16 cellular contexts compared by ENCODE assay signal in the genomic region with DNA sequence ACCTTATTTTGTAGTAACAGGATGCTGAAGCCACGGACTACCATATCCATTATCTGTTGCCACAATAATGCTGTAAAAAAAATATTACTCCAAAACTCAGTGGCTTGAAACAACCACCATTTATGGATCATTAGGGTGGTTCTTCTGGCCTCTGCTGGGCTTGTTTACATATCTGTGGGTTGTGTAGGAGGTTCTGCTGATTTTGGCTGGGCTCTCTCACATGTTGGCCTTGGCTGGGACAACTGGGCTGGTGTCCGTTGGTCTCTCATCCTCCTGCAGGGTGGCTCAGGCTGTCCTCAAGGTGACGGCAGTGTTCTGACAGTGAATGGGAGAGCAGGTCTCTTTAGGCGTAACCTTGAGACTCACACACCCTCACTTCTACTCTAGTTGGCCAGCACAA.
A peak's percentile ranks its signal among the peaks of the same experiment; 100 is the strongest.
DNase-seq lines count a peak whose midpoint lies in the region; ATAC-seq and TF ChIP-seq lines count a peak whose summit lies in the region.
"Had no signal": no experiment of that assay in that cellular context is flagged by ENCODE, and none has a peak within 500 bp of the region (broad histone marks: within the 10 kb centered on the region; RNA-seq: fewer than 3 reads in every experiment).

No MANE protein-coding gene starts in this region.

- no peak overlapping the region for H3K27ac Mint-ChIP-seq in GM23338
- no peak overlapping the region for H3K27ac Mint-ChIP-seq in activated CD4-positive, alpha-beta memory T cell treated with anti-CD3 and anti-CD28 coated beads for 36 hours
- H3K27ac Mint-ChIP-seq: CD4-positive, alpha-beta T cell had no signal

- no peaks in the 10 kb centered on the region; the same call in 2 of the 3 replicates for H3K9me3 Mint-ChIP-seq in GM23338
- H3K9me3 Mint-ChIP-seq in activated CD4-positive, alpha-beta memory T cell treated with anti-CD3 and anti-CD28 coated beads for 36 hours, result no peaks in the 10 kb centered on the region

- H3K36me3 ChIP-seq in GM23338 (ENCODE audit: insufficient read depth), result no peaks in the 10 kb centered on the region
- H3K36me3 ChIP-seq: BLaER1 had no signal

- no peaks in the 10 kb centered on the region for H3F3A ChIP-seq in GM23338 (replicated peaks; ENCODE audit: low read depth)

- H3K4me3 ChIP-seq in GM23338, result no peak overlapping the region
- H3K4me3 ChIP-seq: BLaER1 had no signal

- no peaks in the 10 kb centered on the region for H3K27me3 ChIP-seq in GM23338 (ENCODE audit: insufficient read depth)
- H3K27me3 ChIP-seq: BLaER1 had no signal

- no peaks in the 10 kb centered on the region for H3K9me2 ChIP-seq in GM23338 (ENCODE audit: insufficient read depth)

- H3K79me2 ChIP-seq in GM23338 (replicated peaks; ENCODE audit: insufficient read depth), result no peaks in the 10 kb centered on the region

- CTCF ChIA-PET in activated CD4-positive, alpha-beta memory T cell treated with anti-CD3 and anti-CD28 coated beads for 36 hours (lab: Charles Lee), result no interaction called here

- TF ChIP-seq CTCF in GM23338 (conservative IDR thresholded peaks at IDR 0.05; ENCODE audit: low read depth in 2 of 2), result no peak

- H4K20me1 ChIP-seq in GM23338 (replicated peaks; ENCODE audit: insufficient read depth), result no peaks in the 10 kb centered on the region
- H4K20me1 ChIP-seq: BLaER1 had no signal

- ATAC-seq in GM23338 (no peak), left lobe of liver (peak; percentile 82)

- no peak overlapping the region for H3K4me2 ChIP-seq in GM23338
- H3K4me2 ChIP-seq: BLaER1 had no signal

- DNase-seq in NCI-H1105 treated with DMSO at 0.1 percent for 48 hours (lab: John Stamatoyannopoulos, UW) (peak; percentile 29), NCI-H1105 (lab: John Stamatoyannopoulos, UW) (no peak), GM23338 (ENCODE audit: low spot score) (no peak), NCI-H2029 (lab: John Stamatoyannopoulos, UW) (peak; percentile 78), left lobe of liver (ENCODE audit: low spot score) (peak; percentile 47), retina (no peak)
- DNase-seq in activated CD4-positive, alpha-beta memory T cell treated with anti-CD3 and anti-CD28 coated beads for 36 hours, result no peak
- no peak for DNase-seq in stimulated activated CD4-positive, alpha-beta T cell treated with anti-CD3 and anti-CD28 coated beads, Interleukin-12 subunit alpha, Interleukin-12 subunit beta, amount 100 ng/mL, for 4 hours
- DNase-seq: 8988T; AML-193; CD4-positive, alpha-beta T cell; DND-41; GF-D8; H7; IMR-90 had no signal

- intact Hi-C loops in activated CD4-positive, alpha-beta memory T cell treated with anti-CD3 and anti-CD28 coated beads for 36 hours (cut with micrococcal nuclease), result no loop called here

- POLR2A ChIA-PET in activated CD4-positive, alpha-beta memory T cell treated with anti-CD3 and anti-CD28 coated beads for 36 hours (lab: Charles Lee), result no interaction called here

- H2AFZ ChIP-seq in GM23338, result 0 out of 2 replicates have a peak overlapping the region, but pooled peaks have one; percentile 5

- H3K27ac ChIP-seq in GM23338 (ENCODE audit: low read depth), result no peak overlapping the region
- H3K27ac ChIP-seq: BLaER1 had no signal

- no peaks in the 10 kb centered on the region for H3K4me1 ChIP-seq in GM23338 (ENCODE audit: insufficient read depth)
- H3K4me1 ChIP-seq: BLaER1 had no signal

- no peaks in the 10 kb centered on the region for H3K36me3 Mint-ChIP-seq in GM23338 (ENCODE audit: low read depth)
- no peaks in the 10 kb centered on the region for H3K36me3 Mint-ChIP-seq in activated CD4-positive, alpha-beta memory T cell treated with anti-CD3 and anti-CD28 coated beads for 36 hours

- no peak overlapping the region for H3K4me3 Mint-ChIP-seq in GM23338
- no peak overlapping the region for H3K4me3 Mint-ChIP-seq in activated CD4-positive, alpha-beta memory T cell treated with anti-CD3 and anti-CD28 coated beads for 36 hours
- H3K4me3 Mint-ChIP-seq: CD4-positive, alpha-beta T cell had no signal

- H3K4me1 Mint-ChIP-seq in GM23338, result no peaks in the 10 kb centered on the region; the same call in 1 of the 3 replicates
- no peaks in the 10 kb centered on the region for H3K4me1 Mint-ChIP-seq in activated CD4-positive, alpha-beta memory T cell treated with anti-CD3 and anti-CD28 coated beads for 36 hours (ENCODE audit: low read depth)

- H3K27me3 Mint-ChIP-seq in GM23338 (ENCODE audit: insufficient read depth, low read depth, poor library complexity), result no peaks in the 10 kb centered on the region
- H3K27me3 Mint-ChIP-seq in activated CD4-positive, alpha-beta memory T cell treated with anti-CD3 and anti-CD28 coated beads for 36 hours, result no peaks in the 10 kb centered on the region

TF ChIP-seq in GM23338, 12 proteins besides CTCF, POLR2A, EP300 and RAD21 (continues in another document):
- TF ChIP-seq STAT1 (IDR thresholded peaks at IDR 0.05; ENCODE audit: unreplicated experiment), result no peak
- no peak for TF ChIP-seq JUNB (IDR thresholded peaks at IDR 0.05; ENCODE audit: unreplicated experiment)
- TF ChIP-seq EZH2phosphoT487 (IDR thresholded peaks at IDR 0.05; ENCODE audit: unreplicated experiment), result no peak
- TF ChIP-seq ZNF114 (CRISPR knock-in tag; IDR thresholded peaks at IDR 0.05), result no peak
- TF ChIP-seq ZNF331 (CRISPR knock-in tag; IDR thresholded peaks at IDR 0.05; ENCODE audit: low read depth), result no peak
- TF ChIP-seq POLR2AphosphoS5 (IDR thresholded peaks at IDR 0.05; ENCODE audit: low read depth), result no peak
- no peak for TF ChIP-seq NANOG (IDR thresholded peaks at IDR 0.05; ENCODE audit: borderline replicate concordance)
- no peak for TF ChIP-seq ETS1 (IDR thresholded peaks at IDR 0.05)
- TF ChIP-seq, protein P1, sequence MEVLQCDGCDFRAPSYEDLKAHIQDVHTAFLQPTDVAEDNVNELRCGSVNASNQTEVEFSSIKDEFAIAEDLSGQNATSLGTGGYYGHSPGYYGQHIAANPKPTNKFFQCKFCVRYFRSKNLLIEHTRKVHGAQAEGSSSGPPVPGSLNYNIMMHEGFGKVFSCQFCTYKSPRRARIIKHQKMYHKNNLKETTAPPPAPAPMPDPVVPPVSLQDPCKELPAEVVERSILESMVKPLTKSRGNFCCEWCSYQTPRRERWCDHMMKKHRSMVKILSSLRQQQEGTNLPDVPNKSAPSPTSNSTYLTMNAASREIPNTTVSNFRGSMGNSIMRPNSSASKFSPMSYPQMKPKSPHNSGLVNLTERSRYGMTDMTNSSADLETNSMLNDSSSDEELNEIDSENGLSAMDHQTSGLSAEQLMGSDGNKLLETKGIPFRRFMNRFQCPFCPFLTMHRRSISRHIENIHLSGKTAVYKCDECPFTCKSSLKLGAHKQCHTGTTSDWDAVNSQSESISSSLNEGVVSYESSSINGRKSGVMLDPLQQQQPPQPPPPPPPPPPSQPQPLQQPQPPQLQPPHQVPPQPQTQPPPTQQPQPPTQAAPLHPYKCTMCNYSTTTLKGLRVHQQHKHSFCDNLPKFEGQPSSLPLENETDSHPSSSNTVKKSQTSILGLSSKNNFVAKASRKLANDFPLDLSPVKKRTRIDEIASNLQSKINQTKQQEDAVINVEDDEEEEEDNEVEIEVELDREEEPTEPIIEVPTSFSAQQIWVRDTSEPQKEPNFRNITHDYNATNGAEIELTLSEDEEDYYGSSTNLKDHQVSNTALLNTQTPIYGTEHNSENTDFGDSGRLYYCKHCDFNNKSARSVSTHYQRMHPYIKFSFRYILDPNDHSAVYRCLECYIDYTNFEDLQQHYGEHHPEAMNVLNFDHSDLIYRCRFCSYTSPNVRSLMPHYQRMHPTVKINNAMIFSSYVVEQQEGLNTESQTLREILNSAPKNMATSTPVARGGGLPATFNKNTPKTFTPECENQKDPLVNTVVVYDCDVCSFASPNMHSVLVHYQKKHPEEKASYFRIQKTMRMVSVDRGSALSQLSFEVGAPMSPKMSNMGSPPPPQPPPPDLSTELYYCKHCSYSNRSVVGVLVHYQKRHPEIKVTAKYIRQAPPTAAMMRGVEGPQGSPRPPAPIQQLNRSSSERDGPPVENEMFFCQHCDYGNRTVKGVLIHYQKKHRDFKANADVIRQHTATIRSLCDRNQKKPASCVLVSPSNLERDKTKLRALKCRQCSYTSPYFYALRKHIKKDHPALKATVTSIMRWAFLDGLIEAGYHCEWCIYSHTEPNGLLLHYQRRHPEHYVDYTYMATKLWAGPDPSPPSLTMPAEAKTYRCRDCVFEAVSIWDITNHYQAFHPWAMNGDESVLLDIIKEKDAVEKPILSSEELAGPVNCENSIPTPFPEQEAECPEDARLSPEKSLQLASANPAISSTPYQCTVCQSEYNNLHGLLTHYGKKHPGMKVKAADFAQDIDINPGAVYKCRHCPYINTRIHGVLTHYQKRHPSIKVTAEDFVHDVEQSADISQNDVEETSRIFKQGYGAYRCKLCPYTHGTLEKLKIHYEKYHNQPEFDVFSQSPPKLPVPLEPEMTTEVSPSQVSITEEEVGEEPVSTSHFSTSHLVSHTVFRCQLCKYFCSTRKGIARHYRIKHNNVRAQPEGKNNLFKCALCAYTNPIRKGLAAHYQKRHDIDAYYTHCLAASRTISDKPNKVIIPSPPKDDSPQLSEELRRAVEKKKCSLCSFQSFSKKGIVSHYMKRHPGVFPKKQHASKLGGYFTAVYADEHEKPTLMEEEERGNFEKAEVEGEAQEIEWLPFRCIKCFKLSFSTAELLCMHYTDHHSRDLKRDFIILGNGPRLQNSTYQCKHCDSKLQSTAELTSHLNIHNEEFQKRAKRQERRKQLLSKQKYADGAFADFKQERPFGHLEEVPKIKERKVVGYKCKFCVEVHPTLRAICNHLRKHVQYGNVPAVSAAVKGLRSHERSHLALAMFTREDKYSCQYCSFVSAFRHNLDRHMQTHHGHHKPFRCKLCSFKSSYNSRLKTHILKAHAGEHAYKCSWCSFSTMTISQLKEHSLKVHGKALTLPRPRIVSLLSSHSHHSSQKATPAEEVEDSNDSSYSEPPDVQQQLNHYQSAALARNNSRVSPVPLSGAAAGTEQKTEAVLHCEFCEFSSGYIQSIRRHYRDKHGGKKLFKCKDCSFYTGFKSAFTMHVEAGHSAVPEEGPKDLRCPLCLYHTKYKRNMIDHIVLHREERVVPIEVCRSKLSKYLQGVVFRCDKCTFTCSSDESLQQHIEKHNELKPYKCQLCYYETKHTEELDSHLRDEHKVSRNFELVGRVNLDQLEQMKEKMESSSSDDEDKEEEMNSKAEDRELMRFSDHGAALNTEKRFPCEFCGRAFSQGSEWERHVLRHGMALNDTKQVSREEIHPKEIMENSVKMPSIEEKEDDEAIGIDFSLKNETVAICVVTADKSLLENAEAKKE (CRISPR knock-in tag; IDR thresholded peaks at IDR 0.05), result no peak
- no peak for TF ChIP-seq CREB1 (CRISPR knock-in tag; IDR thresholded peaks at IDR 0.05; ENCODE audit: low read depth)

Comparison
In these comparisons a context has a peak if more than half of its experiments do, and no peak if none do; other contexts are left out.
1. DNase-seq: peak in NCI-H1105 treated with DMSO at 0.1 percent for 48 hours (single experiment), NCI-H2029 (single experiment) and left lobe of liver (single experiment); none in NCI-H1105 (single experiment), GM23338 (single experiment), retina (single experiment), activated CD4-positive, alpha-beta memory T cell treated with anti-CD3 and anti-CD28 coated beads for 36 hours (single experiment) and stimulated activated CD4-positive, alpha-beta T cell treated with anti-CD3 and anti-CD28 coated beads, Interleukin-12 subunit alpha, Interleukin-12 subunit beta, amount 100 ng/mL, for 4 hours (single experiment).